In the genomic region with DNA sequence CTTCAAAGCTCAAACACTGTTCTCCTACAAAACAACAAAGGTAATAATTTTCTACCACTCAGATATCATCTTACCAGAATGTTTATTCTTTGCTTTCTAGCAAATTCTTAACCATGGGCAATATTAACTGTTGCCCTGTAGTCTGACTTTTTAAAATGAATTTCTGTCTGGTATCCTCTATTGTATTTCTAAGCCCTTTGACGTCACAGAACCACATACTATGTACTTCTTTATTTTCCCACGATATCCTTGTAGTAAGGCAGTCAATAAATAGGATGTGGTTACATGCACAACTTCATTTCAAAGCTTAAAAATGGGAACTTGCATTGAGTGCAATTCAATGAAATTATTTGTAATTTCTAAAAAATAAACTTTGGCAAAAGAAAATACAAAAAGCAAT, we compare ENCODE assay signal across 20 cellular contexts. TPM values are rescaled to one million over a fixed set of nuclear protein-coding genes. Genes with fewer than 3 reads are reported as not detected.
A peak's percentile ranks its signal among the peaks of the same experiment; 100 is the strongest.
DNase-seq lines count a peak whose midpoint lies in the region; FAIRE-seq and TF ChIP-seq lines count a peak whose summit lies in the region.
"Had no signal": no experiment of that assay in that cellular context is flagged by ENCODE, and none has a peak within 500 bp of the region (broad histone marks: within the 10 kb centered on the region; RNA-seq: fewer than 3 reads in every experiment).

No MANE protein-coding gene starts in this region.

- H3K27me3 ChIP-seq in SJSA1 (replicated peaks) = no peaks in the 10 kb centered on the region
- no peaks in the 10 kb centered on the region for H3K27me3 ChIP-seq in transverse colon
- H3K27me3 ChIP-seq in small intestine (ENCODE audit: control insufficient read depth in 2 of 2, insufficient read depth in 2 of 2, low read length in 2 of 2) = no peaks in the 10 kb centered on the region
- no peaks in the 10 kb centered on the region for H3K27me3 ChIP-seq in adrenal gland
- H3K27me3 ChIP-seq: ovary had no signal

- DNase-seq in SIG-M5 treated with dmso at 0.1 percent for 504 hours (lab: John Stamatoyannopoulos, UW; ENCODE audit: unreplicated experiment) (peak; percentile 64), SIG-M5 (lab: John Stamatoyannopoulos, UW) (no peak), SJSA1 (ENCODE audit: low read depth in 1 of 2, low spot score in 2 of 2) (peak in 1 of 2 experiments; percentile 52), foreskin melanocyte (peak; percentile 60), transverse colon (no peak), small intestine (no peak), adrenal gland (no peak), substantia nigra (lab: John Stamatoyannopoulos, UW) (no peak)
- DNase-seq: 8988T; activated CD4-positive, alpha-beta T cell treated with anti-CD3 and anti-CD28 coated beads, Interleukin-2, amount 10 ng/mL, durations not matched to agents 24 days and 14 days; activated naive CD8-positive, alpha-beta T cell treated with anti-CD3 and anti-CD28 coated beads for 36 hours; activated T-cell treated with anti-CD3 and anti-CD28 coated beads, Interleukin-2, amount 50 U/mL, for 24 hours; cerebellar nuclear complex; NCI-H2081; NCI-H526 treated with DMSO at 0.1 percent for 48 hours; ovary; RPMI8226; stimulated activated naive CD8-positive, alpha-beta T cell treated with anti-CD3 and anti-CD28 coated beads, Interleukin-15, amount 100 ng/mL, for 72 hours had no signal

- no peak for TF ChIP-seq EP300 in transverse colon (IDR thresholded peaks at IDR 0.05; ENCODE audit: low read depth)

- intact Hi-C loops in transverse colon (cut with DNase I; ENCODE audit: low total_unique reads) = loop anchor here (5.0 kb wide), 1 partner anchor 590 kb away; no protein-coding TSS in a partner anchor
- intact Hi-C loops in adrenal gland (cut with DNase I) = no loop called here

- 65 to 73% methylated on average over 2 of the region's 2 CpGs for WGBS in transverse colon (ENCODE audit: low coverage in 1 of 2), 2 donors
- 65 to 83% (median 68%) methylated on average over 2 of the region's 2 CpGs for WGBS in small intestine, 3 donors
- WGBS in adrenal gland, 4 donors = 75 to 86% (median 85%) methylated on average over 2 of the region's 2 CpGs

- peak overlapping the region; percentile 49 for H3K27ac ChIP-seq in SJSA1
- H3K27ac ChIP-seq in transverse colon = peak overlapping the region; percentile 1 to 72 (median 48)
- no peak overlapping the region for H3K27ac ChIP-seq in small intestine (ENCODE audit: low read depth in 1 of 2, low read length in 1 of 2)
- no peak overlapping the region for H3K27ac ChIP-seq in adrenal gland
- H3K27ac ChIP-seq in substantia nigra (ENCODE audit: low read depth, low read length, poor library complexity, severe bottlenecking) = no peak overlapping the region
- H3K27ac ChIP-seq: ovary had no signal

- TF ChIP-seq POLR2A in transverse colon (IDR thresholded peaks at IDR 0.05) = peak; percentile 39
- TF ChIP-seq POLR2A in adrenal gland (IDR thresholded peaks at IDR 0.05) = no peak

- peaks cover 14% of the 10 kb centered on the region for H3K4me1 ChIP-seq in SJSA1 (replicated peaks)
- peaks cover 0 to 27% (median 12%) of the 10 kb centered on the region in 4 donors for H3K4me1 ChIP-seq in transverse colon
- no peaks in the 10 kb centered on the region for H3K4me1 ChIP-seq in small intestine (ENCODE audit: control insufficient read depth in 2 of 2, insufficient read depth in 1 of 2, low read depth in 1 of 2, low read length in 1 of 2)
- H3K4me1 ChIP-seq in adrenal gland (replicated peaks in 1 of 2) = peaks cover 11 to 18% of the 10 kb centered on the region in 2 donors

- H3K4me3 ChIP-seq in SJSA1 (no peak overlapping the region), transverse colon (no peak overlapping the region), small intestine (ENCODE audit: low read depth in 1 of 2, low read length in 2 of 2) (no peak overlapping the region), adrenal gland (no peak overlapping the region)
- H3K4me3 ChIP-seq: ovary, skin epidermis had no signal

- no peak for TF ChIP-seq CTCF in transverse colon (IDR thresholded peaks at IDR 0.05)
- no peak for TF ChIP-seq CTCF in adrenal gland (IDR thresholded peaks at IDR 0.05)

- H3K9me3 ChIP-seq in SJSA1 (replicated peaks) = no peaks in the 10 kb centered on the region
- no peaks in the 10 kb centered on the region for H3K9me3 ChIP-seq in transverse colon
- no peaks in the 10 kb centered on the region for H3K9me3 ChIP-seq in small intestine (ENCODE audit: control insufficient read depth, low read depth)
- H3K9me3 ChIP-seq in adrenal gland (replicated peaks in 1 of 3) = no peaks in the 10 kb centered on the region
- H3K9me3 ChIP-seq: ovary had no signal

- FAIRE-seq in small intestine (lab: Jason Lieb, UNC) = no peak
- FAIRE-seq: islet of Langerhans had no signal

- H3K36me3 ChIP-seq in SJSA1 (peaks cover 14% of the 10 kb centered on the region), transverse colon (no peaks in the 10 kb centered on the region), small intestine (ENCODE audit: control insufficient read depth in 2 of 2, insufficient read depth in 2 of 2, low read length in 2 of 2) (no peaks in the 10 kb centered on the region), adrenal gland (replicated peaks in 1 of 2) (no peaks in the 10 kb centered on the region)
- H3K36me3 ChIP-seq: ovary had no signal

- in situ Hi-C loops in transverse colon (cut with MboI; ENCODE audit: low pct_ligation_motif_present in 1 of 4, low pct_unique_long_range_greater_than_20kb in 1 of 4, low sequenced_read_pairs in 3 of 4) = no loop called here

RNA-seq across cellular contexts. Expression of a gene that starts 58.7 kb away (rescaled TPM):
- 14.1 and 15.8 TPM in 2 replicates for total RNA-seq in SJSA1 (2014; rRNA removed; shearing (Covaris generic))
- 10 to 100 TPM; 21.7 to 78.6 (median 28.1) TPM for total RNA-seq in transverse colon
- 10 to 100 TPM in 2 of 3 donors, 1 to 10 TPM in 1; 6.3 to 13.5 (median 12.6) TPM for polyA plus RNA-seq in small intestine
- total RNA-seq in adrenal gland = 10 to 100 TPM; 17.8 to 38.4 (median 26.8) TPM
- polyA plus RNA-seq in adrenal gland = 10 to 100 TPM; 14.1 to 22.3 (median 18.0) TPM

Comparison
In these comparisons a context has a peak if more than half of its experiments do, and no peak if none do; other contexts are left out.
1. DNase-seq: peak in SIG-M5 treated with dmso at 0.1 percent for 504 hours (single experiment) and foreskin melanocyte (single experiment); none in SIG-M5 (single experiment), transverse colon (single experiment), small intestine (single experiment), adrenal gland (0 of 7) and substantia nigra (0 of 49).
2. H3K27ac ChIP-seq: peak in SJSA1 (single experiment) and transverse colon (4 of 4); none in small intestine (0 of 2), adrenal gland (0 of 5) and substantia nigra (single experiment).